12 cellular contexts compared by ENCODE assay signal in genomic region chr9:72978724-72979123, GRCh38. TPM values are rescaled to one million over a fixed set of nuclear protein-coding genes. Genes with fewer than 3 reads are reported as not detected.
A peak's percentile ranks its signal among the peaks of the same experiment; 100 is the strongest.
DNase-seq lines count a peak whose midpoint lies in the region; ATAC-seq and TF ChIP-seq lines count a peak whose summit lies in the region.
"Had no signal": no experiment of that assay in that cellular context is flagged by ENCODE, and none has a peak within 500 bp of the region (broad histone marks: within the 10 kb centered on the region; RNA-seq: fewer than 3 reads in every experiment).

No MANE protein-coding gene starts in this region.

- H3K79me2 ChIP-seq in PC-9 (ENCODE audit: low read depth): no peaks in the 10 kb centered on the region

- TF ChIP-seq CTCF in PC-9 (conservative IDR thresholded peaks at IDR 0.05): no peak
- no peak for TF ChIP-seq CTCF in upper lobe of left lung (IDR thresholded peaks at IDR 0.05)

- H3K36me3 Mint-ChIP-seq in activated T-helper 2 cell treated with anti-CD3 and anti-CD28 coated beads, Interferon-gamma antibody, Interleukin-2, Interleukin-4, amounts not matched to agents 10 μg/mL and 5 μg/mL and 100 μg/mL, durations not matched to agents 14 hours and 24 hours and 36 hours (ENCODE audit: low read depth): no peaks in the 10 kb centered on the region

- H3K4me3 ChIP-seq in PC-9 (no peak overlapping the region), upper lobe of left lung (no peak overlapping the region)
- H3K4me3 ChIP-seq: skin epidermis had no signal

- H3K27ac ChIP-seq in PC-9 (peak overlapping the region; percentile 24; the same call in 1 of the 2 replicates), upper lobe of left lung (peak overlapping the region in 1 of 4 donors; percentile 23)
- H3K27ac ChIP-seq: skin epidermis had no signal

- no peak overlapping the region for H2AFZ ChIP-seq in PC-9

- H3K27me3 ChIP-seq in PC-9 (ENCODE audit: insufficient read depth, low read depth) (no peaks in the 10 kb centered on the region), upper lobe of left lung (no peaks in the 10 kb centered on the region)

- DNase-seq in H4 (ENCODE audit: low spot score): peak; percentile 69
- peak in 1 of 2 experiments; percentile 66 for DNase-seq in PC-9
- DNase-seq in fibroblast of peridontal ligament (ENCODE audit: extremely low read depth): peak; percentile 52
- DNase-seq in upper lobe of left lung: no peak
- DNase-seq in activated T-helper 2 cell treated with anti-CD3 and anti-CD28 coated beads, Interferon-gamma antibody, Interleukin-2, Interleukin-4, amounts not matched to agents 10 μg/mL and 5 μg/mL and 100 μg/mL, durations not matched to agents 14 hours and 24 hours and 36 hours (ENCODE audit: low spot score): no peak
- DNase-seq in middle frontal gyrus (ENCODE audit: extremely low spot score, low spot score): no peak
- DNase-seq: activated CD4-positive, alpha-beta T cell treated with anti-CD3 and anti-CD28 coated beads for 1 hour; activated T-cell treated with anti-CD3 and anti-CD28 coated beads, Interleukin-2, amount 50 U/mL, for 1 hour; aorta; NCI-H2029 had no signal

- H4K20me1 ChIP-seq in PC-9 (ENCODE audit: insufficient read depth): no peaks in the 10 kb centered on the region

- TF ChIP-seq POLR2A in upper lobe of left lung (IDR thresholded peaks at IDR 0.05): no peak

- no peak for TF ChIP-seq EP300 in upper lobe of left lung (IDR thresholded peaks at IDR 0.05)

- H3K4me1 Mint-ChIP-seq in activated T-helper 2 cell treated with anti-CD3 and anti-CD28 coated beads, Interferon-gamma antibody, Interleukin-2, Interleukin-4, amounts not matched to agents 10 μg/mL and 5 μg/mL and 100 μg/mL, durations not matched to agents 14 hours and 24 hours and 36 hours (ENCODE audit: low read depth): no peaks in the 10 kb centered on the region

- no peaks in the 10 kb centered on the region for H3K9me2 ChIP-seq in PC-9 (ENCODE audit: insufficient read depth)

- no peak overlapping the region for H3K27ac Mint-ChIP-seq in activated T-helper 2 cell treated with anti-CD3 and anti-CD28 coated beads, Interferon-gamma antibody, Interleukin-2, Interleukin-4, amounts not matched to agents 10 μg/mL and 5 μg/mL and 100 μg/mL, durations not matched to agents 14 hours and 24 hours and 36 hours

- ATAC-seq in upper lobe of left lung (ENCODE audit: low FRiP score in 2 of 2) (peak; percentile 28 to 76), GM19455 (IDR thresholded peaks at IDR 0.05; ENCODE audit: unreplicated experiment) (no peak)

- H3K4me3 Mint-ChIP-seq in activated T-helper 2 cell treated with anti-CD3 and anti-CD28 coated beads, Interferon-gamma antibody, Interleukin-2, Interleukin-4, amounts not matched to agents 10 μg/mL and 5 μg/mL and 100 μg/mL, durations not matched to agents 14 hours and 24 hours and 36 hours (ENCODE audit: low read depth): no peak overlapping the region

- CTCF ChIA-PET in PC-9 (lab: Charles Lee): no interaction called here

- POLR2A ChIA-PET in PC-9 (lab: Charles Lee; ENCODE audit: unreplicated experiment): no interaction called here

- H3K4me2 ChIP-seq in PC-9: 0 out of 2 replicates have a peak overlapping the region, but pooled peaks have one; percentile 8

- H3K27me3 Mint-ChIP-seq in activated T-helper 2 cell treated with anti-CD3 and anti-CD28 coated beads, Interferon-gamma antibody, Interleukin-2, Interleukin-4, amounts not matched to agents 10 μg/mL and 5 μg/mL and 100 μg/mL, durations not matched to agents 14 hours and 24 hours and 36 hours (ENCODE audit: low read depth): no peaks in the 10 kb centered on the region

- 54 to 73% methylated on average over 1 of the region's 1 CpG for WGBS in upper lobe of left lung, 2 donors

- no peaks in the 10 kb centered on the region for H3K9me3 Mint-ChIP-seq in activated T-helper 2 cell treated with anti-CD3 and anti-CD28 coated beads, Interferon-gamma antibody, Interleukin-2, Interleukin-4, amounts not matched to agents 10 μg/mL and 5 μg/mL and 100 μg/mL, durations not matched to agents 14 hours and 24 hours and 36 hours

- intact Hi-C loops in PC-9 (cut with micrococcal nuclease; ENCODE audit: unreplicated experiment): loop anchor here (10.0 kb wide), 1 partner anchor 96 kb away; no protein-coding TSS in a partner anchor
- intact Hi-C loops in activated T-helper 2 cell treated with anti-CD3 and anti-CD28 coated beads, Interferon-gamma antibody, Interleukin-2, Interleukin-4, amounts not matched to agents 10 μg/mL and 5 μg/mL and 100 μg/mL, durations not matched to agents 14 hours and 24 hours and 36 hours (cut with micrococcal nuclease): no loop called here

- peaks cover 9% of the 10 kb centered on the region for H3K4me1 ChIP-seq in PC-9 (replicated peaks; ENCODE audit: insufficient read depth)
- peaks cover 0 to 5% (median 0%) of the 10 kb centered on the region in 4 donors for H3K4me1 ChIP-seq in upper lobe of left lung

- BruUV-seq in PC-9 (replicated peaks; lab: Mats Ljungman, UMichigan): no TSS peak

- no peaks in the 10 kb centered on the region for H3K9me3 ChIP-seq in PC-9 (ENCODE audit: insufficient read depth, low read depth)
- no peaks in the 10 kb centered on the region for H3K9me3 ChIP-seq in upper lobe of left lung

- no peaks in the 10 kb centered on the region for H3K36me3 ChIP-seq in PC-9 (ENCODE audit: low read depth)
- no peaks in the 10 kb centered on the region for H3K36me3 ChIP-seq in upper lobe of left lung

- H3F3A ChIP-seq in PC-9 (ENCODE audit: insufficient read depth, low read depth): no peaks in the 10 kb centered on the region

RNA-seq across cellular contexts. Expression of gene ALDH1A1, which starts 25.9 kb away (rescaled TPM):
- 4.4 and 7.6 TPM in 2 replicates for total RNA-seq in H4 (2014; rRNA removed; shearing (Covaris generic))
- total RNA-seq in PC-9 (2021) (2.3 and 3.7 TPM in 2 replicates), upper lobe of left lung (100 to 1,000 TPM in 4 of 6 donors, 10 to 100 TPM in 2; 81.7 to 230 (median 137) TPM)
- total RNA-seq in activated T-helper 2 cell treated with anti-CD3 and anti-CD28 coated beads, Interferon-gamma antibody, Interleukin-2, Interleukin-4, amounts not matched to agents 10 μg/mL and 5 μg/mL and 100 μg/mL, durations not matched to agents 14 hours and 24 hours and 36 hours: not detected in 2 replicates

Comparison
In these comparisons a context has a peak if more than half of its experiments do, and no peak if none do; other contexts are left out.
1. DNase-seq: peak in H4 (single experiment) and fibroblast of peridontal ligament (single experiment); none in upper lobe of left lung (0 of 2), activated T-helper 2 cell treated with anti-CD3 and anti-CD28 coated beads, Interferon-gamma antibody, Interleukin-2, Interleukin-4, amounts not matched to agents 10 μg/mL and 5 μg/mL and 100 μg/mL, durations not matched to agents 14 hours and 24 hours and 36 hours (single experiment) and middle frontal gyrus (single experiment).